ENCODE assay signal across 22 cellular contexts in the genomic region with DNA sequence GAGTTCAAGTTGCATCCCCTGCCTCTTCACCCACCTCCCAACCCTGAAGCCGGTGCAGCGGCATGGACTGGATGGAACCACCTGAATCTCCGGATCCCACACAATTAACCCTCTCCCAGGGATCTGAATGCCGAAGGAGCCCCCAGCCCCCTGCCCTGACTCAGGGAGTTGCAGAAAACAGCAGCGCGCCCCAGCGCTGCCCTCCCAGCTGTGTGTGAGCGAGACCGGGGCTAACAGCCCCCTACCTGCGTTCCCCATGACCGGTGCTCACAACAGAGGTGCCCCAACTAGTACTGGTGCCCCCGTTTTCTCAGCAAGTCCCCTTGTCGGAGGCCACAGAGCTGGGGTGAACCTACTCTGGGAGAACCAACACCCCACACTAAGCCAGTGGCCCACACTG.
DNase-seq lines count a peak whose midpoint lies in the region; FAIRE-seq and TF ChIP-seq lines count a peak whose summit lies in the region.
"Had no signal": no experiment of that assay in that cellular context is flagged by ENCODE, and none has a peak within 500 bp of the region (broad histone marks: within the 10 kb centered on the region; RNA-seq: fewer than 3 reads in every experiment).

No MANE protein-coding gene starts in this region.

- H3K4me2 ChIP-seq in neuronal stem cell (ENCODE audit: insufficient read depth, low read length, poor library complexity, severe bottlenecking): no peak overlapping the region

- peaks cover 62% of the 10 kb centered on the region for H3K27me3 Mint-ChIP-seq in Calu3 (ENCODE audit: unreplicated experiment)
- H3K27me3 Mint-ChIP-seq: CD4-positive, CD25-positive, alpha-beta regulatory T cell; CD8-positive, alpha-beta memory T cell had no signal

- no peaks in the 10 kb centered on the region for H3K36me3 ChIP-seq in ascending aorta
- no peaks in the 10 kb centered on the region for H3K36me3 ChIP-seq in kidney (ENCODE audit: control insufficient read depth in 1 of 2, insufficient read depth in 2 of 2, low read length in 2 of 2)
- peaks cover 0 to 1% of the 10 kb centered on the region in 2 donors for H3K36me3 ChIP-seq in neuronal stem cell (replicated peaks in 1 of 2; ENCODE audit: control insufficient read depth in 2 of 2, insufficient read depth in 2 of 2, low read length in 2 of 2)
- H3K36me3 ChIP-seq in tibial nerve: no peaks in the 10 kb centered on the region
- H3K36me3 ChIP-seq in uterus: no peaks in the 10 kb centered on the region

- no peak overlapping the region for H2AFZ ChIP-seq in neuronal stem cell (ENCODE audit: low read length)
- H2AFZ ChIP-seq: GM23248 had no signal

- H3K9ac ChIP-seq in kidney (ENCODE audit: low read length in 2 of 2): peak overlapping the region in 1 of 2 donors; percentile 19
- H3K9ac ChIP-seq in neuronal stem cell (ENCODE audit: low read depth, low read length, poor library complexity): peak overlapping the region; percentile 53
- H3K9ac ChIP-seq: GM23248 had no signal

- BruUV-seq in Calu3 (replicated peaks; lab: Mats Ljungman, UMichigan): no TSS peak

- FAIRE-seq in kidney (lab: Jason Lieb, UNC): no peak
- FAIRE-seq: A204.1, D721Med, G401.6, GM12891, GM19239 had no signal

- no peaks in the 10 kb centered on the region for H3K36me3 Mint-ChIP-seq in Calu3 (ENCODE audit: insufficient read depth, unreplicated experiment)
- H3K36me3 Mint-ChIP-seq: CD4-positive, CD25-positive, alpha-beta regulatory T cell; CD8-positive, alpha-beta memory T cell had no signal

- peak overlapping the region; percentile 62 for H2BK5ac ChIP-seq in neuronal stem cell (ENCODE audit: low read length)

- no peaks in the 10 kb centered on the region for H3K9me3 ChIP-seq in ascending aorta
- no peaks in the 10 kb centered on the region for H3K9me3 ChIP-seq in kidney (ENCODE audit: control insufficient read depth in 1 of 2, low read length in 2 of 2)
- no peaks in the 10 kb centered on the region for H3K9me3 ChIP-seq in neuronal stem cell (replicated peaks in 1 of 2; ENCODE audit: control insufficient read depth in 2 of 2, insufficient read depth in 1 of 2, low read depth in 1 of 2, low read length in 2 of 2)
- no peaks in the 10 kb centered on the region for H3K9me3 ChIP-seq in tibial nerve
- H3K9me3 ChIP-seq in uterus: no peaks in the 10 kb centered on the region

- no peak overlapping the region for H3K4me3 ChIP-seq in ascending aorta
- no peak overlapping the region for H3K4me3 ChIP-seq in kidney (ENCODE audit: low read length in 2 of 2)
- H3K4me3 ChIP-seq in neuronal stem cell (ENCODE audit: low read length in 2 of 2): no peak overlapping the region
- H3K4me3 ChIP-seq in tibial nerve: no peak overlapping the region
- H3K4me3 ChIP-seq in uterus: no peak overlapping the region
- H3K4me3 ChIP-seq: GM23248 had no signal

- no peak for TF ChIP-seq EP300 in tibial nerve (IDR thresholded peaks at IDR 0.05)

- TF ChIP-seq CTCF in ascending aorta (IDR thresholded peaks at IDR 0.05) (no peak), kidney (IDR thresholded peaks at IDR 0.05; ENCODE audit: borderline replicate concordance, extremely low read depth, insufficient read depth) (no peak), tibial nerve (IDR thresholded peaks at IDR 0.05) (no peak), Calu3 (IDR thresholded peaks at IDR 0.05; ENCODE audit: unreplicated experiment) (no peak), uterus (IDR thresholded peaks at IDR 0.05) (no peak)

- H2AK5ac ChIP-seq in neuronal stem cell (ENCODE audit: low read depth, low read length): peak overlapping the region; percentile 99

- H3K4ac ChIP-seq in neuronal stem cell (ENCODE audit: low read length): no peak overlapping the region

- peak overlapping the region; percentile 100 for H2BK120ac ChIP-seq in neuronal stem cell (ENCODE audit: low read depth, low read length)

- H2BK12ac ChIP-seq in neuronal stem cell (ENCODE audit: low read length): peak overlapping the region; percentile 93

- H3K27ac ChIP-seq in ascending aorta (peak overlapping the region; percentile 99 to 100), kidney (ENCODE audit: low read depth in 2 of 2, low read length in 2 of 2) (peak overlapping the region; percentile 74 to 85), neuronal stem cell (replicated peaks; ENCODE audit: low read length) (peak overlapping the region; percentile 9), tibial nerve (peak overlapping the region in 3 of 4 donors; percentile 27 to 85 (median 74)), uterus (no peak overlapping the region)
- H3K27ac ChIP-seq: GM23248, HL-60 had no signal

- peak overlapping the region; percentile 66 for H4K91ac ChIP-seq in neuronal stem cell (ENCODE audit: low read depth, low read length, poor library complexity)

- WGBS in neuronal stem cell (ENCODE audit: extremely low coverage in 2 of 2, insufficient read length in 2 of 2, insufficient replicate concordance in 1 of 2), 2 donors: no CpG with 5 or more reads among the region's 13 CpGs
- 74 to 83% methylated on average over 5 to 13 of the region's 13 CpGs for WGBS in tibial nerve, 2 donors

- no peaks in the 10 kb centered on the region for H3K79me1 ChIP-seq in neuronal stem cell (ENCODE audit: low read depth, low read length)

- H3K23ac ChIP-seq in neuronal stem cell (ENCODE audit: low read depth, low read length, poor library complexity): no peak overlapping the region

- CTCF ChIA-PET in Calu3 (lab: Charles Lee): no interaction called here

- H4K8ac ChIP-seq in neuronal stem cell (ENCODE audit: low read depth, low read length): no peak overlapping the region

- no peaks in the 10 kb centered on the region for H3K4me1 Mint-ChIP-seq in Calu3 (ENCODE audit: low read depth, unreplicated experiment)
- H3K4me1 Mint-ChIP-seq: CD4-positive, CD25-positive, alpha-beta regulatory T cell; CD8-positive, alpha-beta memory T cell had no signal

- H3K4me3 Mint-ChIP-seq in Calu3 (ENCODE audit: low read depth, unreplicated experiment): no peak overlapping the region
- H3K4me3 Mint-ChIP-seq: CD4-positive, CD25-positive, alpha-beta regulatory T cell; CD8-positive, alpha-beta memory T cell; HFFc6 had no signal

- H2BK15ac ChIP-seq in neuronal stem cell (ENCODE audit: low read length): peak overlapping the region; percentile 93

- DNase-seq in ascending aorta (ENCODE audit: low spot score in 2 of 2) (no peak), kidney (no peak), neuronal stem cell (ENCODE audit: low spot score) (no peak), tibial nerve (ENCODE audit: low spot score in 2 of 2) (no peak), cerebellar cortex (ENCODE audit: low spot score) (no peak), Calu3 (no peak), uterus (no peak), kidney tubule cell (ENCODE audit: low spot score) (no peak)
- DNase-seq: ACHN; AML-193; CD4-positive, CD25-positive, alpha-beta regulatory T cell; CD8-positive, alpha-beta memory T cell; COR-L47; GM23248; H7; HFFc6 had no signal

- no peaks in the 10 kb centered on the region for H3K27me3 ChIP-seq in ascending aorta
- H3K27me3 ChIP-seq in neuronal stem cell (ENCODE audit: control insufficient read depth in 3 of 3, insufficient read depth in 3 of 3, low read depth in 1 of 3, low read length in 3 of 3): peaks cover 0 to 68% (median 0%) of the 10 kb centered on the region in 3 experiments
- peaks cover 0 to 16% of the 10 kb centered on the region in 2 donors for H3K27me3 ChIP-seq in tibial nerve
- no peaks in the 10 kb centered on the region for H3K27me3 ChIP-seq in uterus

- no peaks in the 10 kb centered on the region for H3K9me3 Mint-ChIP-seq in Calu3 (ENCODE audit: low read depth, unreplicated experiment)
- H3K9me3 Mint-ChIP-seq: CD4-positive, CD25-positive, alpha-beta regulatory T cell; CD8-positive, alpha-beta memory T cell had no signal

- no peak for TF ChIP-seq POLR2A in tibial nerve (IDR thresholded peaks at IDR 0.05)
- TF ChIP-seq POLR2A in uterus (IDR thresholded peaks at IDR 0.05): no peak

- H3K18ac ChIP-seq in neuronal stem cell (ENCODE audit: low read length): peak overlapping the region; percentile 95

- H3K4me1 ChIP-seq in ascending aorta (peaks cover 15 to 50% of the 10 kb centered on the region in 2 donors), kidney (ENCODE audit: control insufficient read depth in 1 of 2, insufficient read depth in 1 of 2, low read depth in 1 of 2, low read length in 2 of 2) (peaks cover 10 to 16% of the 10 kb centered on the region in 2 donors), neuronal stem cell (ENCODE audit: control insufficient read depth in 2 of 2, insufficient read depth in 1 of 2, low read depth in 1 of 2, low read length in 2 of 2) (peaks cover 0 to 34% of the 10 kb centered on the region in 2 donors), tibial nerve (peaks cover 0 to 52% (median 19%) of the 10 kb centered on the region in 4 donors), uterus (no peaks in the 10 kb centered on the region)

- H3K14ac ChIP-seq in neuronal stem cell (ENCODE audit: low read length): no peak overlapping the region

- intact Hi-C loops in ascending aorta (cut with DNase I): no loop called here
- intact Hi-C loops in kidney (cut with DNase I): no loop called here
- intact Hi-C loops in Calu3 (cut with micrococcal nuclease; ENCODE audit: unreplicated experiment): no loop called here
- intact Hi-C loops in uterus (cut with DNase I; ENCODE audit: low total_unique reads): no loop called here

- no peak overlapping the region for H3K27ac Mint-ChIP-seq in Calu3 (ENCODE audit: unreplicated experiment)
- H3K27ac Mint-ChIP-seq: CD4-positive, CD25-positive, alpha-beta regulatory T cell; CD8-positive, alpha-beta memory T cell; HFFc6 had no signal

Comparison
In these comparisons a context has a peak if more than half of its experiments do, and no peak if none do; other contexts are left out.
1. H3K27ac ChIP-seq: peak in ascending aorta (2 of 2), kidney (2 of 2), neuronal stem cell (single experiment) and tibial nerve (3 of 4); none in uterus (0 of 2).